Comparison of ENCODE assay signal across 7 cellular contexts in genomic region chr17:49365126-49365525, GRCh38. TPM values are rescaled to one million over a fixed set of nuclear protein-coding genes. Genes with fewer than 3 reads are reported as not detected.
DNase-seq lines count a peak whose midpoint lies in the region; ATAC-seq, FAIRE-seq and TF ChIP-seq lines count a peak whose summit lies in the region.
"Not testable (repeated sequence)": the region's sequence is repeated elsewhere in the genome, so short reads cannot be mapped to it uniquely, and the experiment has no call there.

No MANE protein-coding gene starts in this region.

- peak overlapping the region; percentile 18; the same call in 1 of the 2 replicates for H2AFZ ChIP-seq in K562 (ENCODE audit: low read depth, low read length)

- POLR2A ChIA-PET in CD4-positive, alpha-beta T cell (lab: Charles Lee): not testable (repeated sequence)
- POLR2A ChIA-PET in K562 (lab: Yijun Ruan, JAX): interaction anchor here (1.2 kb wide), 1 partner anchor 8 kb away, joined by 4 read pairs; no protein-coding TSS in a partner anchor

- not testable (repeated sequence) for H3K4me3 ChIP-seq in K562, sigmoid colon

- peaks cover 30% of the 10 kb centered on the region for H3K4me1 Mint-ChIP-seq in CD4-positive, alpha-beta T cell (ENCODE audit: low read depth)
- peaks cover 30% of the 10 kb centered on the region for H3K4me1 Mint-ChIP-seq in T-helper 17 cell
- peaks cover 33% of the 10 kb centered on the region for H3K4me1 Mint-ChIP-seq in dendritic cell treated with granulocyte-macrophage colony-stimulating factor and Interleukin-4, amounts not matched to agents 40 ng/mL and 50 ng/mL, for 4 days (ENCODE audit: low read depth)

- H3K9me3 ChIP-seq in CD4-positive, alpha-beta T cell (ENCODE audit: control insufficient read depth, low read length); T-helper 17 cell (ENCODE audit: control insufficient read depth, low read length, poor library complexity, severe bottlenecking); K562 (replicated peaks; ENCODE audit: control insufficient read depth, insufficient read depth, low read depth, low read length); sigmoid colon: not testable (repeated sequence)

- ATAC-seq in CD4-positive, alpha-beta T cell (ENCODE audit: poor library complexity); T-helper 17 cell; K562: not testable (repeated sequence)

- DNase-seq in CD4-positive, alpha-beta T cell; T-helper 17 cell; K562 (ENCODE audit: extremely low read depth in 1 of 4, low spot score in 3 of 4); substantia nigra (lab: John Stamatoyannopoulos, UW): not testable (repeated sequence)
- DNase-seq in mesenteric fat pad (ENCODE audit: low spot score): peak; percentile 62
- DNase-seq in sigmoid colon: peak; percentile 17

- CTCF ChIA-PET in CD4-positive, alpha-beta T cell (lab: Charles Lee): interaction anchor here (1.1 to 1.4 kb wide), 3 partner anchors 10 to 49 kb away, joined by 3 to 4 read pairs (median 4); no protein-coding TSS in a partner anchor
- CTCF ChIA-PET in K562 (lab: Yijun Ruan, JAX; ENCODE audit: low intra/inter-chr PET ratio): not testable (repeated sequence)

- not testable (repeated sequence) for H3K4me2 ChIP-seq in K562 (ENCODE audit: insufficient read depth, low read length)

- peaks cover 15% of the 10 kb centered on the region for H3K79me2 ChIP-seq in K562 (ENCODE audit: control insufficient read depth, insufficient read depth, low read length)

- not testable (repeated sequence) for H3K36me3 ChIP-seq in K562 (ENCODE audit: control insufficient read depth, insufficient read depth, low read length); sigmoid colon

- not testable (repeated sequence) for FAIRE-seq in K562 (lab: Jason Lieb, UNC)

- not testable (repeated sequence) for H4K20me1 ChIP-seq in K562 (replicated peaks; ENCODE audit: control insufficient read depth, insufficient read depth, low read length)

- not testable (repeated sequence) for BruUV-seq in K562 (replicated peaks; lab: Mats Ljungman, UMichigan)

- not testable (repeated sequence) for TF ChIP-seq CTCF in CD4-positive, alpha-beta T cell (IDR thresholded peaks at IDR 0.05); K562 (IDR thresholded peaks at IDR 0.05 in 2 of 3, conservative IDR thresholded peaks at IDR 0.05 in 1 of 3; ENCODE audit: insufficient read depth in 2 of 3, low read depth in 1 of 3, low read length in 3 of 3); sigmoid colon (IDR thresholded peaks at IDR 0.05)

- peaks cover 15 to 23% of the 10 kb centered on the region in 2 experiments; a peak in 4 of 5 replicates for H3K4me1 ChIP-seq in K562 (replicated peaks in 1 of 2; ENCODE audit: control insufficient read depth in 2 of 2, insufficient read depth in 2 of 2, low read length in 2 of 2)
- H3K4me1 ChIP-seq in sigmoid colon: peaks cover 0 to 13% (median 6%) of the 10 kb centered on the region in 4 donors

- not testable (repeated sequence) for H3K36me3 Mint-ChIP-seq in CD4-positive, alpha-beta T cell (ENCODE audit: low read depth); T-helper 17 cell (ENCODE audit: low read depth)
- H3K36me3 Mint-ChIP-seq in dendritic cell treated with granulocyte-macrophage colony-stimulating factor and Interleukin-4, amounts not matched to agents 40 ng/mL and 50 ng/mL, for 4 days (ENCODE audit: low read depth): peaks cover 15% of the 10 kb centered on the region

- 41% methylated on average over 10 of the region's 10 CpGs for WGBS in K562 (ENCODE audit: insufficient coverage, low coverage, missing lambda C conversion rate)
- 94% methylated on average over 10 of the region's 10 CpGs for WGBS in sigmoid colon, 2 donors

- not testable (repeated sequence) for H3K27me3 Mint-ChIP-seq in CD4-positive, alpha-beta T cell; T-helper 17 cell; dendritic cell treated with granulocyte-macrophage colony-stimulating factor and Interleukin-4, amounts not matched to agents 40 ng/mL and 50 ng/mL, for 4 days

- not testable (repeated sequence) for H3K9ac ChIP-seq in K562 (ENCODE audit: insufficient read depth in 1 of 2, low read depth in 2 of 2, low read length in 2 of 2)

- not testable (repeated sequence) for TF ChIP-seq EP300 in K562 (IDR thresholded peaks at IDR 0.05; ENCODE audit: low read length); sigmoid colon (IDR thresholded peaks at IDR 0.05)

- not testable (repeated sequence) for TF ChIP-seq POLR2A in K562 (conservative IDR thresholded peaks at IDR 0.05); sigmoid colon (IDR thresholded peaks at IDR 0.05)

- peak overlapping the region; percentile 79 for H3K27ac Mint-ChIP-seq in CD4-positive, alpha-beta T cell
- H3K27ac Mint-ChIP-seq in T-helper 17 cell: peak overlapping the region; percentile 88
- H3K27ac Mint-ChIP-seq in dendritic cell treated with granulocyte-macrophage colony-stimulating factor and Interleukin-4, amounts not matched to agents 40 ng/mL and 50 ng/mL, for 4 days: peak overlapping the region; percentile 30

- not testable (repeated sequence) for H3K27me3 ChIP-seq in CD4-positive, alpha-beta T cell (ENCODE audit: control insufficient read depth, insufficient read depth, low read length); K562 (ENCODE audit: control insufficient read depth in 2 of 2, insufficient read depth in 2 of 2, low read length in 2 of 2); sigmoid colon

- TF ChIP-seq RAD21 in K562 (CRISPR knock-in tag; conservative IDR thresholded peaks at IDR 0.05 in 1 of 2, IDR thresholded peaks at IDR 0.05 in 1 of 2): not testable (repeated sequence)

- not testable (repeated sequence) for H3K9me3 Mint-ChIP-seq in CD4-positive, alpha-beta T cell; dendritic cell treated with granulocyte-macrophage colony-stimulating factor and Interleukin-4, amounts not matched to agents 40 ng/mL and 50 ng/mL, for 4 days

- intact Hi-C loops in CD4-positive, alpha-beta T cell (cut with DNase I, micrococcal nuclease): loop anchor here in 1 of 2 experiments (2.0 kb wide), 1 partner anchor 30 kb away; no protein-coding TSS in a partner anchor
- intact Hi-C loops in K562 (cut with micrococcal nuclease); dendritic cell treated with granulocyte-macrophage colony-stimulating factor and Interleukin-4, amounts not matched to agents 40 ng/mL and 50 ng/mL, for 4 days (cut with micrococcal nuclease); sigmoid colon (cut with DNase I): not testable (repeated sequence)

- in situ Hi-C loops in K562 (cut with MboI): not testable (repeated sequence)

- H3K27ac ChIP-seq in CD4-positive, alpha-beta T cell (ENCODE audit: low read depth, low read length); K562 (ENCODE audit: extremely low read depth, low read depth, low read length): not testable (repeated sequence)
- H3K27ac ChIP-seq in sigmoid colon (peak overlapping the region in 2 of 4 donors; percentile 15 to 18), substantia nigra (ENCODE audit: low read depth, low read length, poor library complexity, severe bottlenecking) (peak overlapping the region; percentile 79)

- H3K9me1 ChIP-seq in K562 (ENCODE audit: control insufficient read depth, insufficient read depth, low read length): not testable (repeated sequence)

- not testable (repeated sequence) for H3K4me3 Mint-ChIP-seq in CD4-positive, alpha-beta T cell; T-helper 17 cell; dendritic cell treated with granulocyte-macrophage colony-stimulating factor and Interleukin-4, amounts not matched to agents 40 ng/mL and 50 ng/mL, for 4 days

RNA-seq across cellular contexts. Expression of gene ZNF652, which starts 3.1 kb away (rescaled TPM):
- total RNA-seq in CD4-positive, alpha-beta T cell: 10 to 100 TPM; 33.7 to 34.9 TPM
- total RNA-seq in T-helper 17 cell (10 to 100 TPM; 53.5 to 56.9 TPM), K562 (2014; rRNA removed) (6.9 and 9.7 TPM in 2 replicates), K562 (2014; rRNA removed; fragmentation: Illumina TruSeq; extraction: Trizol) (13.0 and 13.1 TPM in 2 replicates), K562 (2015; rRNA removed; fragmentation: Illumina TruSeq; extraction: Trizol) (15.5 and 15.8 TPM in 2 replicates), K562 (2021) (12.9 and 15.2 TPM in 2 replicates), mesenteric fat pad (41.8 TPM), sigmoid colon (100 to 1,000 TPM in 3 of 4 donors, 10 to 100 TPM in 1; 83.1 to 134 (median 114) TPM)
- 8.2 and 25.2 TPM in 2 replicates for total RNA-seq in K562 (2011; cell fraction: chromatin; rRNA removed; ENCODE audit: low replicate concordance)
- total RNA-seq in K562 (2011; cell fraction: nucleolus; rRNA removed): 5.3 and 8.6 TPM in 2 replicates
- 14.1 and 23.3 TPM in 2 replicates for total RNA-seq in K562 (2011; cell fraction: nucleoplasm; rRNA removed)
- polyA plus RNA-seq in K562 (2011; rRNA removed) (8.6 and 13.3 TPM in 2 replicates), K562 (2014; fragmentation: Illumina TruSeq; extraction: Trizol) (4.8 and 5.2 TPM in 2 replicates), K562 (2014; fragmentation: Nextera tagmentation; extraction: Ambion mirVana) (1 to 10 TPM; 6.1 to 7.8 TPM), K562 (2014; rRNA removed) (4.7 and 5.1 TPM in 2 replicates), sigmoid colon (10 to 100 TPM; 12.9 to 20.2 (median 14.4) TPM)
- 3.4 and 8.5 TPM in 2 replicates for polyA plus RNA-seq in K562 (2011; cell fraction: cytosol; rRNA removed)
- polyA plus RNA-seq in K562 (2011; cell fraction: nucleus; rRNA removed): 6.3 and 11.5 TPM in 2 replicates
- 3.9 and 4.3 TPM in 2 replicates for polyA plus RNA-seq in K562 (2012)
- 33.6 and 48.2 TPM in 2 replicates for polyA minus RNA-seq in K562 (2011; rRNA and poly(A)+ RNA removed)
- polyA minus RNA-seq in K562 (2011; cell fraction: cytosol; rRNA and poly(A)+ RNA removed): 17.8 and 20.3 TPM in 2 replicates
- 4.7 and 12.3 TPM in 2 replicates for polyA minus RNA-seq in K562 (2011; cell fraction: nucleus; rRNA and poly(A)+ RNA removed)

RNA-seq across cellular contexts. Expression of gene PHB1, which starts 49.6 kb away (rescaled TPM):
- total RNA-seq in CD4-positive, alpha-beta T cell: 10 to 100 TPM; 24.2 to 31.6 TPM
- total RNA-seq in T-helper 17 cell (10 to 100 TPM; 45.8 to 49.9 TPM), K562 (2014; rRNA removed) (252 and 320 TPM in 2 replicates), K562 (2014; rRNA removed; fragmentation: Illumina TruSeq; extraction: Trizol) (307 and 349 TPM in 2 replicates), K562 (2015; rRNA removed; fragmentation: Illumina TruSeq; extraction: Trizol) (259 and 265 TPM in 2 replicates), K562 (2021) (447 and 460 TPM in 2 replicates), mesenteric fat pad (158 TPM), sigmoid colon (100 to 1,000 TPM in 1 of 4 donors, 10 to 100 TPM in 3; 70.9 to 105 (median 94.4) TPM)
- 85.2 and 139 TPM in 2 replicates for total RNA-seq in K562 (2011; cell fraction: chromatin; rRNA removed; ENCODE audit: low replicate concordance)
- 115 and 129 TPM in 2 replicates for total RNA-seq in K562 (2011; cell fraction: nucleolus; rRNA removed)
- 138 and 143 TPM in 2 replicates for total RNA-seq in K562 (2011; cell fraction: nucleoplasm; rRNA removed)
- polyA plus RNA-seq in K562 (2011; rRNA removed) (818 and 879 TPM in 2 replicates), K562 (2014; fragmentation: Illumina TruSeq; extraction: Trizol) (486 and 570 TPM in 2 replicates), K562 (2014; fragmentation: Nextera tagmentation; extraction: Ambion mirVana) (100 to 1,000 TPM; 191 to 412 TPM), K562 (2014; rRNA removed) (322 and 377 TPM in 2 replicates), sigmoid colon (100 to 1,000 TPM; 148 to 279 (median 225) TPM)
- polyA plus RNA-seq in K562 (2011; cell fraction: cytosol; rRNA removed): 709 and 767 TPM in 2 replicates
- polyA plus RNA-seq in K562 (2011; cell fraction: nucleus; rRNA removed): 244 and 297 TPM in 2 replicates
- 257 and 546 TPM in 2 replicates for polyA plus RNA-seq in K562 (2012)
- 533 and 763 TPM in 2 replicates for polyA minus RNA-seq in K562 (2011; rRNA and poly(A)+ RNA removed)
- polyA minus RNA-seq in K562 (2011; cell fraction: cytosol; rRNA and poly(A)+ RNA removed): 146 and 192 TPM in 2 replicates
- polyA minus RNA-seq in K562 (2011; cell fraction: nucleus; rRNA and poly(A)+ RNA removed): 40.4 and 68.0 TPM in 2 replicates

Comparison
In these comparisons a context has a peak if more than half of its experiments do, and no peak if none do; other contexts are left out.
1. H3K27ac Mint-ChIP-seq: peak in every context shown above with its lines; median percentile 88 in T-helper 17 cell; 79 in CD4-positive, alpha-beta T cell; 30 in dendritic cell treated with granulocyte-macrophage colony-stimulating factor and Interleukin-4, amounts not matched to agents 40 ng/mL and 50 ng/mL, for 4 days.